Comparison of ENCODE assay signal across 8 cellular contexts in genomic region chr11:7512525-7513209, GRCh38. TPM values are rescaled to one million over a fixed set of nuclear protein-coding genes. Genes with fewer than 3 reads are reported as not detected.
DNase-seq lines count a peak whose midpoint lies in the region; ATAC-seq and TF ChIP-seq lines count a peak whose summit lies in the region.

No MANE protein-coding gene starts in this region.

- POLR2A ChIA-PET in SK-N-SH (lab: Yijun Ruan, JAX) = no interaction called here

- H2AFZ ChIP-seq in SK-N-SH (ENCODE audit: low read depth) = peak overlapping the region; percentile 98; the same call in 1 of the 2 replicates

- peak; percentile 75 for ATAC-seq in GM18870 (IDR thresholded peaks at IDR 0.05; ENCODE audit: unreplicated experiment)
- peak; percentile 66 for ATAC-seq in HG03064 (IDR thresholded peaks at IDR 0.05; ENCODE audit: low read depth, unreplicated experiment)
- ATAC-seq in aorta (ENCODE audit: low FRiP score) = peak; percentile 73

- TF ChIP-seq RAD21 in SK-N-SH (IDR thresholded peaks at IDR 0.05; ENCODE audit: low read length) = no peak

- TF ChIP-seq CTCF in SK-N-SH (IDR thresholded peaks at IDR 0.05) = no peak
- no peak for TF ChIP-seq CTCF in epithelial cell of esophagus (IDR thresholded peaks at IDR 0.05; ENCODE audit: insufficient read depth, low read depth, low read length, missing control alignments)

- H3K4me3 ChIP-seq in SK-N-SH (ENCODE audit: low read depth in 2 of 2, low read length in 1 of 2) (peak overlapping the region; percentile 63 to 76), epithelial cell of esophagus (ENCODE audit: low read length) (peak overlapping the region; percentile 69), mucosa of stomach (ENCODE audit: low read length) (peak overlapping the region; percentile 93), aorta (ENCODE audit: low read length in 2 of 2) (peak overlapping the region; percentile 38 to 87)

- H3K27me3 ChIP-seq in SK-N-SH (ENCODE audit: insufficient read depth) (peaks cover 9% of the 10 kb centered on the region), mucosa of stomach (ENCODE audit: control insufficient read depth, insufficient read depth, low read length) (peaks cover 4% of the 10 kb centered on the region), aorta (ENCODE audit: control insufficient read depth in 1 of 2, insufficient read depth in 2 of 2, low read length in 1 of 2) (no peaks in the 10 kb centered on the region)

- CTCF ChIA-PET in SK-N-SH (lab: Yijun Ruan, JAX) = interaction anchor here (0.6 to 7.0 kb wide), 29 partner anchors 9 to 474 kb away, joined by 3 to 74 read pairs (median 5); partner anchors contain the start of gene EIF3F

- no peaks in the 10 kb centered on the region for H3F3A ChIP-seq in SK-N-SH (replicated peaks; ENCODE audit: insufficient read depth)

- WGBS in SK-N-SH (ENCODE audit: low lambda C conversion rate) = 75% methylated on average over 15 of the region's 17 CpGs
- WGBS in aorta, 2 donors = 1% methylated on average over 17 of the region's 17 CpGs

- no peaks in the 10 kb centered on the region for H3K9me2 ChIP-seq in SK-N-SH

- peaks cover 0 to 18% of the 10 kb centered on the region in 2 experiments; a peak in 1 of 4 replicates for H3K4me1 ChIP-seq in SK-N-SH (ENCODE audit: control insufficient read depth in 1 of 2, insufficient read depth in 2 of 2, low read depth in 1 of 2, low read length in 1 of 2)
- peaks cover 24% of the 10 kb centered on the region for H3K4me1 ChIP-seq in mucosa of stomach (ENCODE audit: control insufficient read depth, insufficient read depth, low read length)
- H3K4me1 ChIP-seq in aorta (ENCODE audit: control insufficient read depth in 1 of 2, insufficient read depth in 2 of 2, low read length in 2 of 2) = peaks cover 0 to 3% of the 10 kb centered on the region in 2 donors

- H3K9me3 ChIP-seq in SK-N-SH = no peaks in the 10 kb centered on the region
- H3K9me3 ChIP-seq in mucosa of stomach (ENCODE audit: control insufficient read depth, low read length) = no peaks in the 10 kb centered on the region
- H3K9me3 ChIP-seq in aorta (ENCODE audit: control insufficient read depth, low read length) = no peaks in the 10 kb centered on the region

- H3K36me3 ChIP-seq in SK-N-SH (replicated peaks in 1 of 2; ENCODE audit: control insufficient read depth in 1 of 2, insufficient read depth in 2 of 2, low read length in 1 of 2) (no peaks in the 10 kb centered on the region), mucosa of stomach (ENCODE audit: control insufficient read depth, insufficient read depth, low read length) (no peaks in the 10 kb centered on the region), aorta (ENCODE audit: control insufficient read depth in 1 of 2, insufficient read depth in 2 of 2, low read length in 1 of 2) (no peaks in the 10 kb centered on the region)

- DNase-seq in AML-193 (lab: John Stamatoyannopoulos, UW) = peak; percentile 82 to 89
- DNase-seq in SK-N-SH = no peak
- DNase-seq in epithelial cell of esophagus (ENCODE audit: low read depth) = no peak
- peak; percentile 93 for DNase-seq in aorta
- no peak for DNase-seq in activated gamma-delta T cell (lab: John Stamatoyannopoulos, UW)

- H3K4me2 ChIP-seq in SK-N-SH = peak overlapping the region; percentile 93

- H3K9ac ChIP-seq in SK-N-SH (no peak overlapping the region), mucosa of stomach (ENCODE audit: low read length) (peak overlapping the region; percentile 79)

- no peaks in the 10 kb centered on the region for H4K20me1 ChIP-seq in SK-N-SH (ENCODE audit: insufficient read depth)

- intact Hi-C loops in aorta (cut with DNase I) = loop anchor here (5.0 kb wide), 1 partner anchor 160 kb away; the partner anchor contains the start of gene CYB5R2 (in 2 of the 2)

- no peak overlapping the region; a peak in 1 of 4 replicates for H3K27ac ChIP-seq in SK-N-SH (ENCODE audit: low read depth in 2 of 2, low read length in 1 of 2)
- H3K27ac ChIP-seq in aorta (ENCODE audit: low read depth in 1 of 2, low read length in 2 of 2) = peak overlapping the region; percentile 71 to 96

- no peak for TF ChIP-seq EP300 in SK-N-SH (IDR thresholded peaks at IDR 0.05; ENCODE audit: borderline replicate concordance in 1 of 2, low read depth in 1 of 2, low read length in 1 of 2)

- no peaks in the 10 kb centered on the region for H3K79me2 ChIP-seq in SK-N-SH (ENCODE audit: insufficient read depth)

TF ChIP-seq in SK-N-SH, 30 proteins besides CTCF, POLR2A, EP300 and RAD21:
- TF ChIP-seq ELF1 (IDR thresholded peaks at IDR 0.05) (no peak), SMC3 (IDR thresholded peaks at IDR 0.05; ENCODE audit: low read depth, low read length) (no peak), ZBTB33 (IDR thresholded peaks at IDR 0.05; ENCODE audit: borderline replicate concordance, low read depth) (no peak), POLR2AphosphoS5 (IDR thresholded peaks at IDR 0.05; ENCODE audit: low read depth, low read length) (no peak), REST (IDR thresholded peaks at IDR 0.05; ENCODE audit: low read depth, low read length) (no peak), GATA2 (CRISPR knock-in tag; IDR thresholded peaks at IDR 0.05) (no peak), NFIC (IDR thresholded peaks at IDR 0.05; ENCODE audit: borderline replicate concordance) (no peak), TCF12 (IDR thresholded peaks at IDR 0.05) (no peak), FOXJ3 (CRISPR knock-in tag; IDR thresholded peaks at IDR 0.05) (no peak), JUND (IDR thresholded peaks at IDR 0.05) (no peak), EZH2phosphoT487 (IDR thresholded peaks at IDR 0.05; ENCODE audit: borderline replicate concordance, low read depth) (no peak), USF2 (IDR thresholded peaks at IDR 0.05; ENCODE audit: borderline replicate concordance, low read depth, low read length) (no peak)

RNA-seq across cellular contexts. Expression of gene PPFIBP2, which starts 1.1 kb away (rescaled TPM):
- polyA plus RNA-seq in SK-N-SH (2012; rRNA removed) (0.67 and 1.1 TPM in 2 replicates), aorta (10 to 100 TPM; 14.1 to 31.7 TPM)
- 0.55 and 1.7 TPM in 2 replicates for polyA plus RNA-seq in SK-N-SH (2012; cell fraction: cytosol; rRNA removed)
- polyA plus RNA-seq in SK-N-SH (2012; cell fraction: nucleus; rRNA removed) = 1.8 and 2.7 TPM in 2 replicates
- 10 to 100 TPM; 17.6 to 35.6 TPM for total RNA-seq in aorta

RNA-seq across cellular contexts. Expression of gene OLFML1, which starts 27.4 kb away (rescaled TPM):
- polyA plus RNA-seq in SK-N-SH (2012; rRNA removed) = not detected in 2 replicates
- 0.04 TPM in 1 of 2 replicates, not detected in the other for polyA plus RNA-seq in SK-N-SH (2012; cell fraction: cytosol; rRNA removed)
- polyA plus RNA-seq in SK-N-SH (2012; cell fraction: nucleus; rRNA removed) = 0.02 TPM in 1 of 2 replicates, not detected in the other
- total RNA-seq in aorta = 10 to 100 TPM; 13.2 to 41.0 TPM
- 10 to 100 TPM in 1 of 2 donors, 1 to 10 TPM in 1; 4.9 to 22.9 TPM for polyA plus RNA-seq in aorta

Comparison
In these comparisons a context has a peak if more than half of its experiments do, and no peak if none do; other contexts are left out.
1. DNase-seq: peak in AML-193 (2 of 2) and aorta (2 of 2); none in SK-N-SH (single experiment), epithelial cell of esophagus (single experiment) and activated gamma-delta T cell (single experiment).
2. H3K27ac ChIP-seq: peak in aorta (2 of 2); none in SK-N-SH (0 of 2).
3. RNA of gene PPFIBP2, which starts 1.1 kb away (polyA plus RNA-seq): 14.1 to 31.7 TPM in aorta; 0.55 to 2.7 TPM in SK-N-SH; every median in the first group is over 4 times any median in the second.
4. RNA of gene OLFML1, which starts 27.4 kb away (polyA plus RNA-seq): 4.9 to 22.9 TPM in aorta; 0.02 to 0.04 TPM in SK-N-SH; every median in the first group is over 4 times any median in the second.
5. Peak in every context shown above with its lines, with median percentiles within 50 percentile points of each other: ATAC-seq and H3K4me3 ChIP-seq.